Comparison of ENCODE assay signal across 19 cellular contexts in the genomic region with DNA sequence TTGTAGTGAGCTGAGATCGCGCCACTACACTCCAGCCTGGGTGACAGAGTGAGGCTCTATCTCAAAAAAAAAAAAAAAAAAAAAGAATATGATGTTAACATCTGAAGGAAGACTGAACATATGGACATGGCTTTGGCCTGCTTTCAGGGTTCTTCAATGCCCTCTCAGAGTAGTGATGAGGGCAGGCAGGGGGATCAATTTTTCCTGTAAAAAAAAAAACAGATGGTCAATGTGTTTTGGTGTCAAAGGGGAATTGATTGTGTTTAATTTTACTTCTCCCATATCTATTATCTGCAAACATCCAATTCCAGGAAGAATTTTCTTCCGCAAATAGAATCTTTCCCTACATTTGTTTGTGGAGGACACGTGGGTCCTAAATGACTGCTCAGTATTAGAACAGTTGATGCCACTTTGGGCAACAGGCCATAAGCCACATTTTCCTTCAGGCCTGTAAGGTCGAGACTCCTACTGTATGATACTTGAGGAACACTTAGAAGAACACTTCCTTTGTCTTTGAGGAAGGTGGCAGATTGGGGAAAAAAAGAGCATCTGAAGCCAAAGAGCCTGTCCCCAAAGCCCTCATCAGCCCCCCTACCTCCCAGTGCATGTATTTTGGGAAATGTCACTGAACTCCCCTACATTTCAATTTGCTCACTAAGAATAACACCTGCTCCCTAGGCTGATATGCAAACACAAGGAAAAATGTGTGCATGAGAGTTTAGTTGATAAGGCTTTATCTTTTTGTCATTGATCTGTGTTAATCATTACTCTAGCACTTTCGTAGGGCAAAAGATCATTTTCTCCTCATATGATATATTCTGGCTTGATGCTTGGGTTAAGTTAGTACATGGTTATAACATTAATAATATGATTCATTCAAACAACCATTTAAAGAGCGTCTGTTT. TPM values are rescaled to one million over a fixed set of nuclear protein-coding genes. Genes with fewer than 3 reads are reported as not detected.
DNase-seq lines count a peak whose midpoint lies in the region; ATAC-seq and TF ChIP-seq lines count a peak whose summit lies in the region.
"Had no signal": no experiment of that assay in that cellular context is flagged by ENCODE, and none has a peak within 500 bp of the region (broad histone marks: within the 10 kb centered on the region; RNA-seq: fewer than 3 reads in every experiment).

No MANE protein-coding gene starts in this region.

- peak overlapping the region in 2 of 4 donors; percentile 9 to 58 for H3K27ac ChIP-seq in body of pancreas
- H3K27ac ChIP-seq in liver (ENCODE audit: low read depth in 1 of 2, low read length in 2 of 2) = no peak overlapping the region
- H3K27ac ChIP-seq in gastroesophageal sphincter = no peak overlapping the region
- H3K27ac ChIP-seq: SJCRH30 had no signal

- no peak overlapping the region for H3K9ac ChIP-seq in liver (ENCODE audit: low read depth in 1 of 2, low read length in 2 of 2)

- peak; percentile 47 for ATAC-seq in body of pancreas
- no peak for ATAC-seq in HG02798 (IDR thresholded peaks at IDR 0.05; ENCODE audit: poor library complexity, unreplicated experiment)
- ATAC-seq in stimulated activated memory B cell treated with anti-CD40 and anti-IgM and Interleukin-4, amounts not matched to agents 10 μg/mL and 1 μg/mL and 100 μg/mL, for 72 hours = no peak
- ATAC-seq in gastroesophageal sphincter = no peak
- ATAC-seq: Panc1 had no signal

- H3K36me3 Mint-ChIP-seq in type B pancreatic cell = no peaks in the 10 kb centered on the region
- no peaks in the 10 kb centered on the region for H3K36me3 Mint-ChIP-seq in stimulated activated memory B cell treated with anti-CD40 and anti-IgM and Interleukin-4, amounts not matched to agents 10 μg/mL and 1 μg/mL and 100 μg/mL, for 72 hours

- TF ChIP-seq CTCF in body of pancreas (IDR thresholded peaks at IDR 0.05) = no peak
- TF ChIP-seq CTCF in liver (IDR thresholded peaks at IDR 0.05; ENCODE audit: low read depth, low read length, missing input control) = no peak
- TF ChIP-seq CTCF in type B pancreatic cell (conservative IDR thresholded peaks at IDR 0.05) = no peak
- TF ChIP-seq CTCF in gastroesophageal sphincter (IDR thresholded peaks at IDR 0.05) = no peak

- H3K4me3 ChIP-seq in body of pancreas (no peak overlapping the region), liver (ENCODE audit: low read depth in 1 of 3, low read length in 3 of 3) (no peak overlapping the region), gastroesophageal sphincter (no peak overlapping the region)
- H3K4me3 ChIP-seq: HAP-1, SJCRH30 had no signal

- H3K36me3 ChIP-seq in body of pancreas (replicated peaks in 1 of 2; ENCODE audit: insufficient read depth in 1 of 2, low read depth in 2 of 2) = no peaks in the 10 kb centered on the region
- H3K36me3 ChIP-seq in liver (ENCODE audit: control insufficient read depth in 4 of 4, insufficient read depth in 3 of 4, low read depth in 1 of 4, low read length in 3 of 4) = no peaks in the 10 kb centered on the region
- no peaks in the 10 kb centered on the region for H3K36me3 ChIP-seq in gastroesophageal sphincter
- H3K36me3 ChIP-seq: HAP-1, SJCRH30 had no signal

- H3K9me3 ChIP-seq in body of pancreas (no peaks in the 10 kb centered on the region), liver (ENCODE audit: control insufficient read depth in 4 of 4, low read length in 3 of 4) (no peaks in the 10 kb centered on the region), gastroesophageal sphincter (no peaks in the 10 kb centered on the region)
- H3K9me3 ChIP-seq: HAP-1, SJCRH30 had no signal

- WGBS in body of pancreas, 2 donors = 32 to 37% methylated on average over 7 of the region's 7 CpGs
- WGBS in liver = 47% methylated on average over 7 of the region's 7 CpGs
- WGBS in gastroesophageal sphincter (ENCODE audit: low coverage in 1 of 2), 2 donors = 36 to 60% methylated on average over 5 of the region's 7 CpGs

- peak; percentile 65 for DNase-seq in NCI-H1092 treated with DMSO at 0.1 percent for 48 hours (lab: John Stamatoyannopoulos, UW)
- DNase-seq in body of pancreas = peak; percentile 19 to 51 (median 34)
- DNase-seq in type B pancreatic cell (ENCODE audit: extremely low spot score, unreplicated experiment) = no peak
- DNase-seq: ACHN, C1 segment of cervical spinal cord, DMS 273 treated with DMSO at 0.1 percent for 48 hours, GDM1, NCI-H1105 treated with DMSO at 0.1 percent for 48 hours, NCI-H1694, NCI-H345, SJCRH30 had no signal

- peak overlapping the region; percentile 59 for H3K27ac Mint-ChIP-seq in type B pancreatic cell
- H3K27ac Mint-ChIP-seq in stimulated activated memory B cell treated with anti-CD40 and anti-IgM and Interleukin-4, amounts not matched to agents 10 μg/mL and 1 μg/mL and 100 μg/mL, for 72 hours = no peak overlapping the region

- intact Hi-C loops in body of pancreas (cut with DNase I) = no loop called here

- no peak for TF ChIP-seq EP300 in gastroesophageal sphincter (IDR thresholded peaks at IDR 0.05)

- no peaks in the 10 kb centered on the region for H3K4me1 Mint-ChIP-seq in type B pancreatic cell (ENCODE audit: unreplicated experiment)
- no peaks in the 10 kb centered on the region for H3K4me1 Mint-ChIP-seq in stimulated activated memory B cell treated with anti-CD40 and anti-IgM and Interleukin-4, amounts not matched to agents 10 μg/mL and 1 μg/mL and 100 μg/mL, for 72 hours

- no peak for TF ChIP-seq POLR2A in body of pancreas (IDR thresholded peaks at IDR 0.05)
- TF ChIP-seq POLR2A in gastroesophageal sphincter (IDR thresholded peaks at IDR 0.05) = no peak

- H3K27me3 ChIP-seq in body of pancreas (no peaks in the 10 kb centered on the region), liver (ENCODE audit: control insufficient read depth in 4 of 4, insufficient read depth in 4 of 4, low read length in 3 of 4) (no peaks in the 10 kb centered on the region), gastroesophageal sphincter (no peaks in the 10 kb centered on the region)

- H3K4me3 Mint-ChIP-seq in type B pancreatic cell = peak overlapping the region; percentile 27
- H3K4me3 Mint-ChIP-seq in stimulated activated memory B cell treated with anti-CD40 and anti-IgM and Interleukin-4, amounts not matched to agents 10 μg/mL and 1 μg/mL and 100 μg/mL, for 72 hours = no peak overlapping the region

- peaks cover 33% of the 10 kb centered on the region for H3K4me1 ChIP-seq in body of pancreas
- H3K4me1 ChIP-seq in liver (ENCODE audit: control insufficient read depth in 4 of 4, insufficient read depth in 4 of 4, low read length in 3 of 4) = peaks cover 1 to 26% (median 21%) of the 10 kb centered on the region in 4 donors
- no peaks in the 10 kb centered on the region for H3K4me1 ChIP-seq in gastroesophageal sphincter
- H3K4me1 ChIP-seq: HAP-1, SJCRH30 had no signal

- no peak for TF ChIP-seq RAD21 in liver (IDR thresholded peaks at IDR 0.05)

- no peaks in the 10 kb centered on the region for H3K9me3 Mint-ChIP-seq in type B pancreatic cell
- H3K9me3 Mint-ChIP-seq in stimulated activated memory B cell treated with anti-CD40 and anti-IgM and Interleukin-4, amounts not matched to agents 10 μg/mL and 1 μg/mL and 100 μg/mL, for 72 hours = no peaks in the 10 kb centered on the region

- no peaks in the 10 kb centered on the region for H3K27me3 Mint-ChIP-seq in type B pancreatic cell
- no peaks in the 10 kb centered on the region for H3K27me3 Mint-ChIP-seq in stimulated activated memory B cell treated with anti-CD40 and anti-IgM and Interleukin-4, amounts not matched to agents 10 μg/mL and 1 μg/mL and 100 μg/mL, for 72 hours

TF ChIP-seq in liver, 16 proteins besides CTCF, POLR2A, EP300 and RAD21 (continues in another document):
- TF ChIP-seq REST (IDR thresholded peaks at IDR 0.05) (no peak), RXRA (IDR thresholded peaks at IDR 0.05) (peak; percentile 49 to 64), FOXA1 (IDR thresholded peaks at IDR 0.05) (no peak), ZBTB33 (IDR thresholded peaks at IDR 0.05) (peak; percentile 4)

RNA-seq across cellular contexts. Expression of gene MGAM2, which starts 28.3 kb away (rescaled TPM):
- total RNA-seq in body of pancreas (10 to 100 TPM in 1 of 2 donors, 1 to 10 TPM in 1; 9.3 to 10.9 TPM), liver (under 1 TPM; 0.09 to 0.59 TPM), type B pancreatic cell (ENCODE audit: low replicate concordance) (5.9 and 9.7 TPM in 2 replicates), gastroesophageal sphincter (1 to 10 TPM in 1 of 4 donors, under 1 TPM in 1, not detected in 2; 0.54 to 1.6 TPM)
- polyA plus RNA-seq in liver = under 1 TPM; 0.09 to 0.13 TPM
- total RNA-seq: Daoy, LHCN-M2 had no signal
